ENCODE assay signal across 1 cellular context in genomic region chr2:74497777-74498499, GRCh38.
TF ChIP-seq lines count a peak whose summit lies in the region.

No MANE protein-coding gene starts in this region.

TF ChIP-seq in HEK293, 187 proteins besides CTCF, POLR2A, EP300 and RAD21 (continued from another document):
- TF ChIP-seq TSHZ1 (tag by site-specific recombination; IDR thresholded peaks at IDR 0.05; ENCODE audit: borderline replicate concordance) = no peak
